In genomic region chr12:130695061-130695460, GRCh38 we compare ENCODE assay signal across 8 cellular contexts. TPM values are rescaled to one million over a fixed set of nuclear protein-coding genes. Genes with fewer than 3 reads are reported as not detected.
"Had no signal": no experiment of that assay in that cellular context is flagged by ENCODE, and none has a peak within 500 bp of the region (broad histone marks: within the 10 kb centered on the region; RNA-seq: fewer than 3 reads in every experiment).

No MANE protein-coding gene starts in this region.

- H3K4me2 ChIP-seq: GM23338 had no signal

- H3K4me3 ChIP-seq: GM23338 had no signal

- FAIRE-seq: H1, H54, HTR-8/SVneo had no signal

- ATAC-seq: GM23338 had no signal

- DNase-seq: H9, HCEC 1CT, IMR-90, KBM-7 had no signal

RNA-seq across cellular contexts. Expression of gene RIMBP2, which starts 21.0 kb away (rescaled TPM):
- total RNA-seq: IMR-90 had no signal
- polyA plus RNA-seq: IMR-90 had no signal
